1 cellular context compared by ENCODE assay signal in genomic region chr19:13151605-13152355, GRCh38.
TF ChIP-seq lines count a peak whose summit lies in the region.

No MANE protein-coding gene starts in this region.

TF ChIP-seq in HepG2, 621 proteins besides CTCF, POLR2A, EP300 and RAD21 (continued from another document and continues in another):
- TF ChIP-seq, protein P1, sequence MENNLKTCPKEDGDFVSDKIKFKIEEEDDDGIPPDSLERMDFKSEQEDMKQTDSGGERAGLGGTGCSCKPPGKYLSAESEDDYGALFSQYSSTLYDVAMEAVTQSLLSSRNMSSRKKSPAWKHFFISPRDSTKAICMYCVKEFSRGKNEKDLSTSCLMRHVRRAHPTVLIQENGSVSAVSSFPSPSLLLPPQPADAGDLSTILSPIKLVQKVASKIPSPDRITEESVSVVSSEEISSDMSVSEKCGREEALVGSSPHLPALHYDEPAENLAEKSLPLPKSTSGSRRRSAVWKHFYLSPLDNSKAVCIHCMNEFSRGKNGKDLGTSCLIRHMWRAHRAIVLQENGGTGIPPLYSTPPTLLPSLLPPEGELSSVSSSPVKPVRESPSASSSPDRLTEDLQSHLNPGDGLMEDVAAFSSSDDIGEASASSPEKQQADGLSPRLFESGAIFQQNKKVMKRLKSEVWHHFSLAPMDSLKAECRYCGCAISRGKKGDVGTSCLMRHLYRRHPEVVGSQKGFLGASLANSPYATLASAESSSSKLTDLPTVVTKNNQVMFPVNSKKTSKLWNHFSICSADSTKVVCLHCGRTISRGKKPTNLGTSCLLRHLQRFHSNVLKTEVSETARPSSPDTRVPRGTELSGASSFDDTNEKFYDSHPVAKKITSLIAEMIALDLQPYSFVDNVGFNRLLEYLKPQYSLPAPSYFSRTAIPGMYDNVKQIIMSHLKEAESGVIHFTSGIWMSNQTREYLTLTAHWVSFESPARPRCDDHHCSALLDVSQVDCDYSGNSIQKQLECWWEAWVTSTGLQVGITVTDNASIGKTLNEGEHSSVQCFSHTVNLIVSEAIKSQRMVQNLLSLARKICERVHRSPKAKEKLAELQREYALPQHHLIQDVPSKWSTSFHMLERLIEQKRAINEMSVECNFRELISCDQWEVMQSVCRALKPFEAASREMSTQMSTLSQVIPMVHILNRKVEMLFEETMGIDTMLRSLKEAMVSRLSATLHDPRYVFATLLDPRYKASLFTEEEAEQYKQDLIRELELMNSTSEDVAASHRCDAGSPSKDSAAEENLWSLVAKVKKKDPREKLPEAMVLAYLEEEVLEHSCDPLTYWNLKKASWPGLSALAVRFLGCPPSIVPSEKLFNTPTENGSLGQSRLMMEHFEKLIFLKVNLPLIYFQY (CRISPR knock-in tag; IDR thresholded peaks at IDR 0.05; ENCODE audit: borderline replicate concordance) = peak; percentile 86
- TF ChIP-seq ZBTB3 (CRISPR knock-in tag; IDR thresholded peaks at IDR 0.05; ENCODE audit: borderline replicate concordance, low read depth) (peak; percentile 89; the same call in 1 of the 2 replicates), ARNT2 (CRISPR knock-in tag; IDR thresholded peaks at IDR 0.05; ENCODE audit: low read depth) (no peak), TGIF2 (CRISPR knock-in tag; IDR thresholded peaks at IDR 0.05) (no peak; the same call in 1 of the 2 replicates), MTF1 (CRISPR knock-in tag; IDR thresholded peaks at IDR 0.05) (0 out of 2 replicates have a peak, but pooled peaks have one; percentile 31), SKI (IDR thresholded peaks at IDR 0.05; ENCODE audit: partially characterized antibody) (no peak), ZNF816 (CRISPR knock-in tag; IDR thresholded peaks at IDR 0.05; ENCODE audit: borderline replicate concordance) (no peak), ZNF33B (CRISPR knock-in tag; IDR thresholded peaks at IDR 0.05) (no peak), ZNF720 (CRISPR knock-in tag; IDR thresholded peaks at IDR 0.05) (no peak), ZNF256 (CRISPR knock-in tag; conservative IDR thresholded peaks at IDR 0.05) (no peak), ZNF775 (CRISPR knock-in tag; IDR thresholded peaks at IDR 0.05; ENCODE audit: borderline replicate concordance) (no peak), HNRNPUL1 (IDR thresholded peaks at IDR 0.05; ENCODE audit: low read depth, low read length) (no peak), KDM4B (CRISPR knock-in tag; IDR thresholded peaks at IDR 0.05) (peak; percentile 47), FOSL2 (CRISPR knock-in tag; IDR thresholded peaks at IDR 0.05) (peak; percentile 34), STAT6 (CRISPR knock-in tag; IDR thresholded peaks at IDR 0.05; ENCODE audit: borderline replicate concordance) (no peak), ESRRA (CRISPR knock-in tag; IDR thresholded peaks at IDR 0.05; ENCODE audit: low read depth) (no peak), ATF7 (IDR thresholded peaks at IDR 0.05) (no peak), ATF7 (CRISPR knock-in tag; IDR thresholded peaks at IDR 0.05) (0 out of 2 replicates have a peak, but pooled peaks have one; percentile 4), JUND (CRISPR knock-in tag; IDR thresholded peaks at IDR 0.05) (no peak), BRCA1 (CRISPR knock-in tag; IDR thresholded peaks at IDR 0.05) (peak; percentile 44; the same call in 1 of the 2 replicates), PRMT3 (CRISPR knock-in tag; IDR thresholded peaks at IDR 0.05; ENCODE audit: borderline replicate concordance, low read depth) (no peak), MLLT10 (CRISPR knock-in tag; IDR thresholded peaks at IDR 0.05) (no peak), PAX8 (CRISPR knock-in tag; IDR thresholded peaks at IDR 0.05; ENCODE audit: borderline replicate concordance) (no peak), ZNF672 (CRISPR knock-in tag; IDR thresholded peaks at IDR 0.05) (no peak), KDM1A (CRISPR knock-in tag; IDR thresholded peaks at IDR 0.05) (no peak), MAFK (conservative IDR thresholded peaks at IDR 0.05 in 1 of 2, IDR thresholded peaks at IDR 0.05 in 1 of 2; ENCODE audit: low read length in 2 of 2) (no peak), ZNF205 (CRISPR knock-in tag; IDR thresholded peaks at IDR 0.05) (no peak), WIZ (CRISPR knock-in tag; IDR thresholded peaks at IDR 0.05) (0 out of 2 replicates have a peak, but pooled peaks have one; percentile 12), UBTF (CRISPR knock-in tag; IDR thresholded peaks at IDR 0.05) (peak; percentile 65; the same call in 1 of the 2 replicates), ZNF143 (CRISPR knock-in tag; IDR thresholded peaks at IDR 0.05) (no peak), AKAP8 (CRISPR knock-in tag; IDR thresholded peaks at IDR 0.05) (peak; percentile 99), ZBTB34 (CRISPR knock-in tag; IDR thresholded peaks at IDR 0.05) (0 out of 2 replicates have a peak, but pooled peaks have one; percentile 12), TFE3 (CRISPR knock-in tag; IDR thresholded peaks at IDR 0.05) (peak; percentile 66), ZNF446 (CRISPR knock-in tag; IDR thresholded peaks at IDR 0.05) (no peak), PTBP1 (IDR thresholded peaks at IDR 0.05; ENCODE audit: low read depth, low read length, poor library complexity, severe bottlenecking) (no peak), HOXA9 (CRISPR knock-in tag; IDR thresholded peaks at IDR 0.05; ENCODE audit: borderline replicate concordance) (no peak), SMARCC2 (IDR thresholded peaks at IDR 0.05) (no peak), PBX3 (CRISPR knock-in tag; IDR thresholded peaks at IDR 0.05; ENCODE audit: borderline replicate concordance) (no peak)
- TF ChIP-seq, protein P2, sequence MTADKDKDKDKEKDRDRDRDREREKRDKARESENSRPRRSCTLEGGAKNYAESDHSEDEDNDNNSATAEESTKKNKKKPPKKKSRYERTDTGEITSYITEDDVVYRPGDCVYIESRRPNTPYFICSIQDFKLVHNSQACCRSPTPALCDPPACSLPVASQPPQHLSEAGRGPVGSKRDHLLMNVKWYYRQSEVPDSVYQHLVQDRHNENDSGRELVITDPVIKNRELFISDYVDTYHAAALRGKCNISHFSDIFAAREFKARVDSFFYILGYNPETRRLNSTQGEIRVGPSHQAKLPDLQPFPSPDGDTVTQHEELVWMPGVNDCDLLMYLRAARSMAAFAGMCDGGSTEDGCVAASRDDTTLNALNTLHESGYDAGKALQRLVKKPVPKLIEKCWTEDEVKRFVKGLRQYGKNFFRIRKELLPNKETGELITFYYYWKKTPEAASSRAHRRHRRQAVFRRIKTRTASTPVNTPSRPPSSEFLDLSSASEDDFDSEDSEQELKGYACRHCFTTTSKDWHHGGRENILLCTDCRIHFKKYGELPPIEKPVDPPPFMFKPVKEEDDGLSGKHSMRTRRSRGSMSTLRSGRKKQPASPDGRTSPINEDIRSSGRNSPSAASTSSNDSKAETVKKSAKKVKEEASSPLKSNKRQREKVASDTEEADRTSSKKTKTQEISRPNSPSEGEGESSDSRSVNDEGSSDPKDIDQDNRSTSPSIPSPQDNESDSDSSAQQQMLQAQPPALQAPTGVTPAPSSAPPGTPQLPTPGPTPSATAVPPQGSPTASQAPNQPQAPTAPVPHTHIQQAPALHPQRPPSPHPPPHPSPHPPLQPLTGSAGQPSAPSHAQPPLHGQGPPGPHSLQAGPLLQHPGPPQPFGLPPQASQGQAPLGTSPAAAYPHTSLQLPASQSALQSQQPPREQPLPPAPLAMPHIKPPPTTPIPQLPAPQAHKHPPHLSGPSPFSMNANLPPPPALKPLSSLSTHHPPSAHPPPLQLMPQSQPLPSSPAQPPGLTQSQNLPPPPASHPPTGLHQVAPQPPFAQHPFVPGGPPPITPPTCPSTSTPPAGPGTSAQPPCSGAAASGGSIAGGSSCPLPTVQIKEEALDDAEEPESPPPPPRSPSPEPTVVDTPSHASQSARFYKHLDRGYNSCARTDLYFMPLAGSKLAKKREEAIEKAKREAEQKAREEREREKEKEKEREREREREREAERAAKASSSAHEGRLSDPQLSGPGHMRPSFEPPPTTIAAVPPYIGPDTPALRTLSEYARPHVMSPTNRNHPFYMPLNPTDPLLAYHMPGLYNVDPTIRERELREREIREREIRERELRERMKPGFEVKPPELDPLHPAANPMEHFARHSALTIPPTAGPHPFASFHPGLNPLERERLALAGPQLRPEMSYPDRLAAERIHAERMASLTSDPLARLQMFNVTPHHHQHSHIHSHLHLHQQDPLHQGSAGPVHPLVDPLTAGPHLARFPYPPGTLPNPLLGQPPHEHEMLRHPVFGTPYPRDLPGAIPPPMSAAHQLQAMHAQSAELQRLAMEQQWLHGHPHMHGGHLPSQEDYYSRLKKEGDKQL (CRISPR knock-in tag; IDR thresholded peaks at IDR 0.05; ENCODE audit: low read depth) = no peak; the same call in 1 of the 2 replicates
- TF ChIP-seq, protein P3, sequence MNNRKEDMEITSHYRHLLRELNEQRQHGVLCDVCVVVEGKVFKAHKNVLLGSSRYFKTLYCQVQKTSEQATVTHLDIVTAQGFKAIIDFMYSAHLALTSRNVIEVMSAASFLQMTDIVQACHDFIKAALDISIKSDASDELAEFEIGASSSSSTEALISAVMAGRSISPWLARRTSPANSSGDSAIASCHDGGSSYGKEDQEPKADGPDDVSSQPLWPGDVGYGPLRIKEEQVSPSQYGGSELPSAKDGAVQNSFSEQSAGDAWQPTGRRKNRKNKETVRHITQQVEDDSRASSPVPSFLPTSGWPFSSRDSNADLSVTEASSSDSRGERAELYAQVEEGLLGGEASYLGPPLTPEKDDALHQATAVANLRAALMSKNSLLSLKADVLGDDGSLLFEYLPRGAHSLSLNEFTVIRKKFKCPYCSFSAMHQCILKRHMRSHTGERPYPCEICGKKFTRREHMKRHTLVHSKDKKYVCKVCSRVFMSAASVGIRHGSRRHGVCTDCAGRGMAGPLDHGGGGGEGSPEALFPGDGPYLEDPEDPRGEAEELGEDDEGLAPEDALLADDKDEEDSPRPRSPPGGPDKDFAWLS (CRISPR knock-in tag; IDR thresholded peaks at IDR 0.05; ENCODE audit: borderline replicate concordance) = no peak
